In genomic region chr12:119393685-119394084, GRCh38 we compare ENCODE assay signal across 38 cellular contexts. TPM values are rescaled to one million over a fixed set of nuclear protein-coding genes. Genes with fewer than 3 reads are reported as not detected.
"Had no signal": no experiment of that assay in that cellular context is flagged by ENCODE, and none has a peak within 500 bp of the region (broad histone marks: within the 10 kb centered on the region; RNA-seq: fewer than 3 reads in every experiment).

No MANE protein-coding gene starts in this region.

- H3K4me1 Mint-ChIP-seq: activated naive CD8-positive, alpha-beta T cell treated with anti-CD3 and anti-CD28 coated beads for 36 hours; memory B cell; naive thymus-derived CD8-positive, alpha-beta T cell; stimulated activated memory B cell treated with anti-CD40 and anti-IgM and Interleukin-4, amounts not matched to agents 10 μg/mL and 1 μg/mL and 100 μg/mL, for 72 hours had no signal

- H3K27me3 Mint-ChIP-seq: activated naive CD8-positive, alpha-beta T cell treated with anti-CD3 and anti-CD28 coated beads for 36 hours; stimulated activated memory B cell treated with anti-CD40 and anti-IgM and Interleukin-4, amounts not matched to agents 10 μg/mL and 1 μg/mL and 100 μg/mL, for 72 hours had no signal

- H3K36me3 Mint-ChIP-seq: activated CD4-positive, alpha-beta memory T cell treated with anti-CD3 and anti-CD28 coated beads for 36 hours; activated naive CD8-positive, alpha-beta T cell treated with anti-CD3 and anti-CD28 coated beads for 36 hours; memory B cell; naive thymus-derived CD8-positive, alpha-beta T cell; stimulated activated memory B cell treated with anti-CD40 and anti-IgM and Interleukin-4, amounts not matched to agents 10 μg/mL and 1 μg/mL and 100 μg/mL, for 72 hours had no signal

- DNase-seq: activated CD4-positive, alpha-beta memory T cell treated with anti-CD3 and anti-CD28 coated beads for 36 hours; activated CD4-positive, alpha-beta T cell treated with anti-CD3 and anti-CD28 coated beads for 48 hours; activated CD8-positive, alpha-beta memory T cell treated with anti-CD3 and anti-CD28 coated beads, Interleukin-2, amount 50 U/mL, for 4 hours; activated effector memory CD4-positive, alpha-beta T cell treated with anti-CD3 and anti-CD28 coated beads, Interleukin-2, amount 50 U/mL, for 16 hours; activated naive CD4-positive, alpha-beta T cell treated with anti-CD3 and anti-CD28 coated beads for 36 hours; activated naive CD8-positive, alpha-beta T cell treated with anti-CD3 and anti-CD28 coated beads for 36 hours; activated T-cell treated with anti-CD3 and anti-CD28 coated beads, Interleukin-2, amount 50 U/mL, for 1 hour; adrenal gland; aorta; body of pancreas; cerebellar nuclear complex; dorsolateral prefrontal cortex; effector memory CD4-positive, alpha-beta T cell; erythroblast; gastrocnemius medialis; glutamatergic neuron; islet precursor cell; left cardiac atrium; midbrain; naive thymus-derived CD8-positive, alpha-beta T cell; nucleus accumbens; psoas muscle; stimulated activated CD4-positive, alpha-beta T cell treated with anti-CD3 and anti-CD28 coated beads, Interleukin-1b, Interleukin-23, amount 100 ng/mL, for 48 hours; stimulated activated CD4-positive, alpha-beta T cell treated with anti-CD3 and anti-CD28 coated beads, Interleukin-4, amount 100 ng/mL, for 4 hours; stimulated activated CD8-positive, alpha-beta memory T cell treated with anti-CD3 and anti-CD28 coated beads, Interleukin-4, amount 100 ng/mL, for 48 hours; stomach; T-helper 9 cell; tibial artery; upper lobe of right lung; WERI-Rb-1 had no signal

- ATAC-seq: activated CD4-positive, CD25-positive, alpha-beta regulatory T cell treated with anti-CD3 and anti-CD28 coated beads, Interleukin-2, amount 50 U/mL, for 24 hours; body of pancreas; gastrocnemius medialis; left cardiac atrium; naive thymus-derived CD8-positive, alpha-beta T cell; psoas muscle; stimulated activated memory B cell treated with anti-CD40 and anti-IgM and Interleukin-4, amounts not matched to agents 10 μg/mL and 1 μg/mL and 100 μg/mL, for 72 hours; upper lobe of right lung had no signal

- H3K27ac Mint-ChIP-seq: activated CD4-positive, alpha-beta memory T cell treated with anti-CD3 and anti-CD28 coated beads for 36 hours; activated naive CD4-positive, alpha-beta T cell treated with anti-CD3 and anti-CD28 coated beads for 36 hours; activated naive CD8-positive, alpha-beta T cell treated with anti-CD3 and anti-CD28 coated beads for 36 hours; activated T-helper 1 cell treated with anti-CD3 and anti-CD28 coated beads, Interleukin-12 subunit alpha, Interleukin-12 subunit beta, Interleukin-2, Interleukin-4 antibody, amounts not matched to agents 30 ng/mL and 10 ng/mL and 1 ng/mL, durations not matched to agents 14 hours and 24 hours and 36 hours; memory B cell; naive thymus-derived CD8-positive, alpha-beta T cell; stimulated activated memory B cell treated with anti-CD40 and anti-IgM and Interleukin-4, amounts not matched to agents 10 μg/mL and 1 μg/mL and 100 μg/mL, for 72 hours had no signal

- H3K4me3 Mint-ChIP-seq: activated CD4-positive, alpha-beta memory T cell treated with anti-CD3 and anti-CD28 coated beads for 36 hours; activated naive CD4-positive, alpha-beta T cell treated with anti-CD3 and anti-CD28 coated beads for 36 hours; activated naive CD8-positive, alpha-beta T cell treated with anti-CD3 and anti-CD28 coated beads for 36 hours; activated T-helper 1 cell treated with anti-CD3 and anti-CD28 coated beads, Interleukin-12 subunit alpha, Interleukin-12 subunit beta, Interleukin-2, Interleukin-4 antibody, amounts not matched to agents 30 ng/mL and 10 ng/mL and 1 ng/mL, durations not matched to agents 14 hours and 24 hours and 36 hours; memory B cell; naive thymus-derived CD8-positive, alpha-beta T cell; neural crest cell; stimulated activated memory B cell treated with anti-CD40 and anti-IgM and Interleukin-4, amounts not matched to agents 10 μg/mL and 1 μg/mL and 100 μg/mL, for 72 hours had no signal

- H3K9me3 ChIP-seq: adrenal gland, body of pancreas, gastrocnemius medialis, psoas muscle, tibial artery, upper lobe of right lung had no signal

RNA-seq across cellular contexts. Expression of gene CCDC60, which starts 59.2 kb away (rescaled TPM):
- total RNA-seq: activated CD4-positive, alpha-beta memory T cell treated with anti-CD3 and anti-CD28 coated beads for 36 hours; activated CD8-positive, alpha-beta memory T cell treated with anti-CD3 and anti-CD28 coated beads for 36 hours; activated naive CD4-positive, alpha-beta T cell treated with anti-CD3 and anti-CD28 coated beads for 36 hours; activated naive CD8-positive, alpha-beta T cell treated with anti-CD3 and anti-CD28 coated beads for 36 hours; activated T-helper 1 cell treated with anti-CD3 and anti-CD28 coated beads, Interleukin-12 subunit alpha, Interleukin-12 subunit beta, Interleukin-2, Interleukin-4 antibody, amounts not matched to agents 30 ng/mL and 10 ng/mL and 1 ng/mL, durations not matched to agents 14 hours and 24 hours and 36 hours; adrenal gland; aorta; body of pancreas; dorsolateral prefrontal cortex; gastrocnemius medialis; left cardiac atrium; lower leg skin; naive thymus-derived CD8-positive, alpha-beta T cell; psoas muscle; smooth muscle cell; stomach; upper lobe of right lung had no signal
